Comparison of ENCODE assay signal across 23 cellular contexts in genomic region chr3:9080165-9080564, GRCh38.
DNase-seq lines count a peak whose midpoint lies in the region; ATAC-seq, FAIRE-seq and TF ChIP-seq lines count a peak whose summit lies in the region.
"Had no signal": no experiment of that assay in that cellular context is flagged by ENCODE, and none has a peak within 500 bp of the region (broad histone marks: within the 10 kb centered on the region; RNA-seq: fewer than 3 reads in every experiment).

No MANE protein-coding gene starts in this region.

- SMC1A ChIA-PET in GM12878 (lab: Charles Lee; ENCODE audit: uncharacterized antibody, unreplicated experiment): interaction anchor here (0.9 kb wide), 1 partner anchor 10 kb away, joined by 3 read pairs; no protein-coding TSS in a partner anchor

- H3K4me3 ChIP-seq in GM12878: no peak overlapping the region
- no peak overlapping the region for H3K4me3 ChIP-seq in naive thymus-derived CD4-positive, alpha-beta T cell (ENCODE audit: low read length)
- H3K4me3 ChIP-seq: SJCRH30, spleen had no signal

- H4K20me1 ChIP-seq in GM12878 (ENCODE audit: control insufficient read depth, insufficient read depth): no peaks in the 10 kb centered on the region

- H3K4me1 Mint-ChIP-seq in activated CD4-positive, alpha-beta T cell treated with anti-CD3 and anti-CD28 coated beads for 36 hours: peaks cover 6% of the 10 kb centered on the region
- H3K4me1 Mint-ChIP-seq in activated CD4-positive, alpha-beta T cell treated with anti-CD3 and anti-CD28 coated beads, Interleukin-2, amount 10 ng/mL, durations not matched to agents 24 days and 14 days: no peaks in the 10 kb centered on the region
- H3K4me1 Mint-ChIP-seq in naive thymus-derived CD4-positive, alpha-beta T cell: peaks cover 0 to 2% (median 0%) of the 10 kb centered on the region in 7 donors

- H3K27me3 ChIP-seq in GM12878 (replicated peaks in 1 of 2; ENCODE audit: control insufficient read depth in 2 of 2, insufficient read depth in 2 of 2, low read length in 1 of 2): no peaks in the 10 kb centered on the region
- H3K27me3 ChIP-seq in naive thymus-derived CD4-positive, alpha-beta T cell (ENCODE audit: control insufficient read depth in 2 of 2, insufficient read depth in 2 of 2, low read length in 2 of 2): no peaks in the 10 kb centered on the region
- H3K27me3 ChIP-seq: BE2C, SJCRH30, spleen had no signal

- 0 out of 2 replicates have a peak, but pooled peaks cover 8% of the 10 kb centered on the region for H3K4me1 ChIP-seq in GM12878 (ENCODE audit: control insufficient read depth, insufficient read depth, low read length)
- H3K4me1 ChIP-seq in naive thymus-derived CD4-positive, alpha-beta T cell (ENCODE audit: control insufficient read depth in 2 of 2, insufficient read depth in 2 of 2, low read length in 2 of 2): no peaks in the 10 kb centered on the region
- H3K4me1 ChIP-seq: BE2C, SJCRH30, spleen had no signal

- DNase-seq in activated CD4-positive, alpha-beta T cell treated with anti-CD3 and anti-CD28 coated beads for 36 hours: no peak
- no peak for DNase-seq in activated CD4-positive, alpha-beta T cell treated with anti-CD3 and anti-CD28 coated beads, Interleukin-2, amount 10 ng/mL, durations not matched to agents 24 days and 14 days
- DNase-seq in GM12878 (ENCODE audit: low read depth, low spot score): no peak
- no peak for DNase-seq in naive thymus-derived CD4-positive, alpha-beta T cell
- no peak for DNase-seq in AG08396 (ENCODE audit: low spot score)
- DNase-seq in NCI-H146 (lab: John Stamatoyannopoulos, UW): no peak
- DNase-seq: 8988T; activated CD4-positive, alpha-beta T cell treated with anti-CD3 and anti-CD28 coated beads, Interleukin-2, amount 50 U/mL, for 4 hours; BE2C; DND-41; foreskin fibroblast; hypothalamus; NCI-H1417; NCI-H748 treated with DMSO at 0.1 percent for 48 hours; occipital lobe; OCI-M1; SJCRH30; spleen had no signal

- TF ChIP-seq POLR2A in GM12878 (IDR thresholded peaks at IDR 0.05; ENCODE audit: low read depth, low read length): no peak

- in situ Hi-C loops in GM12878 (cut with MboI): no loop called here

- H3K27me3 Mint-ChIP-seq in activated CD4-positive, alpha-beta T cell treated with anti-CD3 and anti-CD28 coated beads for 36 hours: no peaks in the 10 kb centered on the region
- H3K27me3 Mint-ChIP-seq in activated CD4-positive, alpha-beta T cell treated with anti-CD3 and anti-CD28 coated beads, Interleukin-2, amount 10 ng/mL, durations not matched to agents 24 days and 14 days: peaks cover 7% of the 10 kb centered on the region
- peaks cover 0 to 3% (median 0%) of the 10 kb centered on the region in 5 donors for H3K27me3 Mint-ChIP-seq in naive thymus-derived CD4-positive, alpha-beta T cell

- peak; percentile 91 for ATAC-seq in activated CD4-positive, alpha-beta T cell treated with anti-CD3 and anti-CD28 coated beads for 36 hours
- ATAC-seq in HG02852 (IDR thresholded peaks at IDR 0.05; ENCODE audit: unreplicated experiment) (peak; percentile 59), GM12878 (peak; percentile 61), GM19351 (IDR thresholded peaks at IDR 0.05; ENCODE audit: unreplicated experiment) (no peak)
- ATAC-seq in naive thymus-derived CD4-positive, alpha-beta T cell: peak; percentile 31
- ATAC-seq: HepG2 had no signal

- H3K36me3 Mint-ChIP-seq in activated CD4-positive, alpha-beta T cell treated with anti-CD3 and anti-CD28 coated beads for 36 hours (ENCODE audit: low read depth): no peaks in the 10 kb centered on the region
- H3K36me3 Mint-ChIP-seq in activated CD4-positive, alpha-beta T cell treated with anti-CD3 and anti-CD28 coated beads, Interleukin-2, amount 10 ng/mL, durations not matched to agents 24 days and 14 days (ENCODE audit: low read depth): no peaks in the 10 kb centered on the region
- peaks cover 0 to 9% (median 4%) of the 10 kb centered on the region in 5 donors for H3K36me3 Mint-ChIP-seq in naive thymus-derived CD4-positive, alpha-beta T cell

- H3K9me3 Mint-ChIP-seq in activated CD4-positive, alpha-beta T cell treated with anti-CD3 and anti-CD28 coated beads for 36 hours (ENCODE audit: low read depth): no peaks in the 10 kb centered on the region
- H3K9me3 Mint-ChIP-seq in activated CD4-positive, alpha-beta T cell treated with anti-CD3 and anti-CD28 coated beads, Interleukin-2, amount 10 ng/mL, durations not matched to agents 24 days and 14 days: no peaks in the 10 kb centered on the region
- H3K9me3 Mint-ChIP-seq in naive thymus-derived CD4-positive, alpha-beta T cell: peaks cover 0 to 4% (median 0%) of the 10 kb centered on the region in 11 donors
- H3K9me3 Mint-ChIP-seq: T-helper 1 cell treated with Interleukin-12 subunit alpha and Interleukin-12 subunit beta and Interleukin-4 antibody, amounts not matched to agents 30 μg/mL and 1 μg/mL, for 36 hours had no signal

- H3K9ac ChIP-seq in GM12878 (ENCODE audit: control insufficient read depth, insufficient read depth, low read length): no peak overlapping the region

- no peaks in the 10 kb centered on the region for H3K79me2 ChIP-seq in GM12878 (ENCODE audit: control insufficient read depth, insufficient read depth, low read length)

- no peak overlapping the region for H3K27ac ChIP-seq in GM12878 (ENCODE audit: control insufficient read depth, insufficient read depth)
- no peak overlapping the region for H3K27ac ChIP-seq in naive thymus-derived CD4-positive, alpha-beta T cell (ENCODE audit: low read depth, low read length)
- H3K27ac ChIP-seq: SJCRH30, spleen had no signal

- H3K36me3 ChIP-seq in GM12878 (ENCODE audit: control insufficient read depth in 2 of 2, insufficient read depth in 2 of 2, low read length in 1 of 2): no peaks in the 10 kb centered on the region
- no peaks in the 10 kb centered on the region for H3K36me3 ChIP-seq in naive thymus-derived CD4-positive, alpha-beta T cell (ENCODE audit: control insufficient read depth in 2 of 3, insufficient read depth in 3 of 3, low read length in 3 of 3)
- H3K36me3 ChIP-seq: BE2C, SJCRH30, spleen had no signal

- intact Hi-C loops in activated CD4-positive, alpha-beta T cell treated with anti-CD3 and anti-CD28 coated beads for 36 hours (cut with DNase I, micrococcal nuclease): loop anchor here in 1 of 2 experiments (5.0 kb wide), 1 partner anchor 222 kb away; no protein-coding TSS in a partner anchor
- intact Hi-C loops in activated CD4-positive, alpha-beta T cell treated with anti-CD3 and anti-CD28 coated beads, Interleukin-2, amount 10 ng/mL, durations not matched to agents 24 days and 14 days (cut with micrococcal nuclease): no loop called here
- intact Hi-C loops in GM12878 (cut with micrococcal nuclease; ENCODE audit: unreplicated experiment): no loop called here
- intact Hi-C loops in naive thymus-derived CD4-positive, alpha-beta T cell (cut with micrococcal nuclease): no loop called here

- BruUV-seq in GM12878 (replicated peaks; lab: Mats Ljungman, UMichigan): no TSS peak

- H3K4me3 Mint-ChIP-seq in activated CD4-positive, alpha-beta T cell treated with anti-CD3 and anti-CD28 coated beads for 36 hours: no peak overlapping the region
- no peak overlapping the region for H3K4me3 Mint-ChIP-seq in activated CD4-positive, alpha-beta T cell treated with anti-CD3 and anti-CD28 coated beads, Interleukin-2, amount 10 ng/mL, durations not matched to agents 24 days and 14 days
- no peak overlapping the region for H3K4me3 Mint-ChIP-seq in naive thymus-derived CD4-positive, alpha-beta T cell
- H3K4me3 Mint-ChIP-seq: T-helper 1 cell treated with Interleukin-12 subunit alpha and Interleukin-12 subunit beta and Interleukin-4 antibody, amounts not matched to agents 30 μg/mL and 1 μg/mL, for 36 hours had no signal

- H2AFZ ChIP-seq in GM12878 (ENCODE audit: control insufficient read depth, low read depth, low read length): no peak overlapping the region

- no peak for TF ChIP-seq EP300 in GM12878 (IDR thresholded peaks at IDR 0.05; ENCODE audit: borderline replicate concordance in 1 of 2, control insufficient read depth in 1 of 2, low read depth in 2 of 2, low read length in 2 of 2)

- 26% methylated on average over 2 of the region's 2 CpGs for WGBS in GM12878 (ENCODE audit: insufficient coverage, insufficient replicate concordance, low lambda C conversion rate, missing lambda C conversion rate)

- H3K4me2 ChIP-seq in GM12878 (ENCODE audit: control insufficient read depth, insufficient read depth): no peak overlapping the region

- no peak for TF ChIP-seq CTCF in GM12878 (IDR thresholded peaks at IDR 0.05 in 2 of 3, conservative IDR thresholded peaks at IDR 0.05 in 1 of 3; ENCODE audit: control insufficient read depth in 2 of 3, extremely low read depth in 1 of 3, insufficient read depth in 1 of 3, low read depth in 3 of 3, low read length in 3 of 3)

- no peak for FAIRE-seq in GM12878 (lab: Jason Lieb, UNC)
- FAIRE-seq: HepG2, urothelium cell line had no signal

- RAD21 ChIA-PET in GM12878 (lab: Charles Lee; ENCODE audit: unreplicated experiment): no interaction called here

- POLR2A ChIA-PET in activated CD4-positive, alpha-beta T cell treated with anti-CD3 and anti-CD28 coated beads for 36 hours (lab: Charles Lee): no interaction called here
- POLR2A ChIA-PET in GM12878 (lab: Charles Lee): no interaction called here
- POLR2A ChIA-PET in naive thymus-derived CD4-positive, alpha-beta T cell (lab: Charles Lee): no interaction called here

- no peaks in the 10 kb centered on the region for H3K9me3 ChIP-seq in GM12878 (replicated peaks; ENCODE audit: control insufficient read depth, insufficient read depth, low read length)
- no peaks in the 10 kb centered on the region for H3K9me3 ChIP-seq in naive thymus-derived CD4-positive, alpha-beta T cell (ENCODE audit: control insufficient read depth in 2 of 3, low read length in 3 of 3)
- H3K9me3 ChIP-seq: BE2C, SJCRH30, spleen had no signal

- CTCF ChIA-PET in activated CD4-positive, alpha-beta T cell treated with anti-CD3 and anti-CD28 coated beads for 36 hours (lab: Charles Lee): interaction anchor here (1.0 to 1.5 kb wide), 2 partner anchors 16 to 109 kb away, joined by 3 read pairs; no protein-coding TSS in a partner anchor
- CTCF ChIA-PET in GM12878 (lab: Yijun Ruan, JAX): interaction anchor here (0.6 to 1.5 kb wide), 2 partner anchors 11 to 170 kb away, joined by 3 read pairs; partner anchors contain the start of gene SRGAP3
- CTCF ChIA-PET in naive thymus-derived CD4-positive, alpha-beta T cell (lab: Charles Lee): no interaction called here

- TF ChIP-seq RAD21 in GM12878 (IDR thresholded peaks at IDR 0.05; ENCODE audit: insufficient read depth, low read depth, low read length): no peak

- no peak overlapping the region for H3K27ac Mint-ChIP-seq in activated CD4-positive, alpha-beta T cell treated with anti-CD3 and anti-CD28 coated beads for 36 hours
- no peak overlapping the region for H3K27ac Mint-ChIP-seq in activated CD4-positive, alpha-beta T cell treated with anti-CD3 and anti-CD28 coated beads, Interleukin-2, amount 10 ng/mL, durations not matched to agents 24 days and 14 days
- H3K27ac Mint-ChIP-seq in naive thymus-derived CD4-positive, alpha-beta T cell: no peak overlapping the region
- H3K27ac Mint-ChIP-seq: T-helper 1 cell treated with Interleukin-12 subunit alpha and Interleukin-12 subunit beta and Interleukin-4 antibody, amounts not matched to agents 30 μg/mL and 1 μg/mL, for 36 hours had no signal

TF ChIP-seq in GM12878, 131 proteins besides CTCF, POLR2A, EP300 and RAD21 (continues in another document):
- TF ChIP-seq FOXK2 (IDR thresholded peaks at IDR 0.05) (no peak), MXI1 (IDR thresholded peaks at IDR 0.05; ENCODE audit: low read depth, low read length) (no peak), EED (IDR thresholded peaks at IDR 0.05; ENCODE audit: low read depth) (no peak)
